Comparison of ENCODE assay signal across 6 cellular contexts in the genomic region with DNA sequence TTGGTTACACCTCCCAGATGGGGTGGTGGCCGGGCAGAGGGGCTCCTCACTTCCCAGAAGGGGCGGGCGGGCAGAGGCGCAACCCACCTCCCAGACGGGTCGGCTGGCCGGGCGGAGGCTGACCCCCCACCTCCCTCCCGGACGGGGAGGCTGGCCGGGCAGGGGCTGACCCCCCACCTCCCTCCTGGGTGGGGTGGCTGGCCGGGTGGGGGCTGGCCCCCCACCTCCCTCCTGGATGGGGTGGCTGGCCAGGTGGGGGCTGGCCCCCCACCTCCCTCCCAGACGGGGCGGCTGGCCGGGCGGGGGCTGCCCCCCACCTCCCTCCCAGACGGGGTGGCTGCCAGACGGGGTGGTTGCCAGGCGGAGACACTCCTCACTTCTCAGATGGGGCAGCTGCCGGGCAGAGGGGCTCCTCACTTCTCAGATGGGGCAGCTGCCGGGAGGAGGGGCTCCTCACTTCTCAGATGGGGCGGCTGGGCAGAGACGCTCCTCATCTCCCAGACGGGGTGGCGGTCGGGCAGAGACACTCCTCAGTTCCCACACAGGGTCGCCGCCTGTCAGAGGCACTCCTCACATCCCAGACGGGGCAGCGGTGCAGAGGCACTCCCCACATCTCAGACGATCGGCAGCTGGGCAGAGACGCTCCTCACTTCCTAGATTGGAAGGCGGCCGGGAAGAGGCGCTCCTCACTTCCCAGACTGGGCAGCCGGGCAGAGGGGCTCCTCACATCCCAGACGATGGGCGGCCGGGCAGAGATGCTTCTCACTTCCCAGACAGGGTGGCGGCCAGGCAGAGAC.
DNase-seq lines count a peak whose midpoint lies in the region; ATAC-seq, FAIRE-seq and TF ChIP-seq lines count a peak whose summit lies in the region.
"Not testable (repeated sequence)": the region's sequence is repeated elsewhere in the genome, so short reads cannot be mapped to it uniquely, and the experiment has no call there.

No MANE protein-coding gene starts in this region.

- not testable (repeated sequence) for ATAC-seq in T-helper 17 cell, lower lobe of right lung

- not testable (repeated sequence) for H3K4me3 Mint-ChIP-seq in T-helper 17 cell; chondrocyte (ENCODE audit: unreplicated experiment)

- intact Hi-C loops in kidney (cut with DNase I); lower lobe of right lung (cut with DNase I); spleen (cut with DNase I; ENCODE audit: low total_unique reads): not testable (repeated sequence)

- TF ChIP-seq POLR2A in spleen (IDR thresholded peaks at IDR 0.05): not testable (repeated sequence)

- not testable (repeated sequence) for H3K27me3 Mint-ChIP-seq in T-helper 17 cell; chondrocyte (ENCODE audit: low read depth)

- not testable (repeated sequence) for H3K27ac ChIP-seq in kidney (ENCODE audit: low read depth in 2 of 2, low read length in 2 of 2); lower lobe of right lung; spleen

- not testable (repeated sequence) for H3K9me3 ChIP-seq in T-helper 17 cell (ENCODE audit: control insufficient read depth, low read length, poor library complexity, severe bottlenecking); kidney (ENCODE audit: control insufficient read depth in 1 of 2, low read length in 2 of 2); lower lobe of right lung; spleen

- not testable (repeated sequence) for FAIRE-seq in kidney (lab: Jason Lieb, UNC)

- peak; percentile 35 for DNase-seq in DMS53 (lab: John Stamatoyannopoulos, UW)
- DNase-seq in T-helper 17 cell: not testable (repeated sequence)
- peak; percentile 82 for DNase-seq in chondrocyte (ENCODE audit: low spot score)
- peak; percentile 57 for DNase-seq in kidney
- DNase-seq in lower lobe of right lung: peak; percentile 21
- peak; percentile 57 for DNase-seq in spleen

- not testable (repeated sequence) for H3K4me1 ChIP-seq in kidney (ENCODE audit: control insufficient read depth in 1 of 2, insufficient read depth in 1 of 2, low read depth in 1 of 2, low read length in 2 of 2); lower lobe of right lung; spleen

- H3K4me1 Mint-ChIP-seq in T-helper 17 cell: peaks cover 24% of the 10 kb centered on the region
- not testable (repeated sequence) for H3K4me1 Mint-ChIP-seq in chondrocyte (ENCODE audit: low read depth)

- WGBS in spleen, 5 donors: 93 to 98% (median 95%) methylated on average over 9 to 41 of the region's 41 CpGs

- not testable (repeated sequence) for H3K27me3 ChIP-seq in lower lobe of right lung (ENCODE audit: low read depth); spleen (replicated peaks in 1 of 7)

- not testable (repeated sequence) for H3K36me3 Mint-ChIP-seq in T-helper 17 cell (ENCODE audit: low read depth); chondrocyte (ENCODE audit: low read depth)

- H3K9ac ChIP-seq in kidney (ENCODE audit: low read length in 2 of 2): not testable (repeated sequence)

- not testable (repeated sequence) for H3K4me3 ChIP-seq in kidney (ENCODE audit: low read length in 2 of 2); lower lobe of right lung; spleen

- peaks cover 10% of the 10 kb centered on the region for H3K9me3 Mint-ChIP-seq in chondrocyte (ENCODE audit: low read depth)

- H3K36me3 ChIP-seq in kidney (ENCODE audit: control insufficient read depth in 1 of 2, insufficient read depth in 2 of 2, low read length in 2 of 2); lower lobe of right lung; spleen: not testable (repeated sequence)

- not testable (repeated sequence) for TF ChIP-seq CTCF in chondrocyte (IDR thresholded peaks at IDR 0.05); kidney (IDR thresholded peaks at IDR 0.05; ENCODE audit: borderline replicate concordance, extremely low read depth, insufficient read depth); lower lobe of right lung (IDR thresholded peaks at IDR 0.05); spleen (IDR thresholded peaks at IDR 0.05 in 8 of 11, conservative IDR thresholded peaks at IDR 0.05 in 3 of 11)

- H3K27ac Mint-ChIP-seq in T-helper 17 cell: peak overlapping the region; percentile 39
- not testable (repeated sequence) for H3K27ac Mint-ChIP-seq in chondrocyte (ENCODE audit: unreplicated experiment)
